2 cellular contexts compared by ENCODE assay signal in the genomic region with DNA sequence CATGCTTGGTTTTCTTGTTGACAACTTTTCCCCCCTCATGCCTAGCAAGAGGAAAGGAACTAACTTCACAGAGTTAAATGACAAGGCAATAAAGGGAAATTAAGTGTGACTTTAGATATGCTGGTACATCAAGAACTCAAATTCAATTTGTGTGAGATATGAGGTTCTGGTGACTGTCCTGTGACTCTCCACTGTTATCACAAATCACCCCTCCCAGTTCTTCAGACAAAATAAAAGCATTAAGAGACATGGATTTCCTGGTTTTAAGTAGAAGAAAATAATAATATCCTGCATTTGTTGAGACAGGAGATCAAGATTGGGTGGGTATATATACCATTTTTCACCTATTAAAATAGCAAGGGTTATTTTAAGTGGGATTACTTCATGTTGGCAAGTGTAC.
TF ChIP-seq lines count a peak whose summit lies in the region.

No MANE protein-coding gene starts in this region.

TF ChIP-seq in SK-N-SH, 30 proteins besides CTCF, POLR2A, EP300 and RAD21 (continued from another document):
- TF ChIP-seq, protein P1, sequence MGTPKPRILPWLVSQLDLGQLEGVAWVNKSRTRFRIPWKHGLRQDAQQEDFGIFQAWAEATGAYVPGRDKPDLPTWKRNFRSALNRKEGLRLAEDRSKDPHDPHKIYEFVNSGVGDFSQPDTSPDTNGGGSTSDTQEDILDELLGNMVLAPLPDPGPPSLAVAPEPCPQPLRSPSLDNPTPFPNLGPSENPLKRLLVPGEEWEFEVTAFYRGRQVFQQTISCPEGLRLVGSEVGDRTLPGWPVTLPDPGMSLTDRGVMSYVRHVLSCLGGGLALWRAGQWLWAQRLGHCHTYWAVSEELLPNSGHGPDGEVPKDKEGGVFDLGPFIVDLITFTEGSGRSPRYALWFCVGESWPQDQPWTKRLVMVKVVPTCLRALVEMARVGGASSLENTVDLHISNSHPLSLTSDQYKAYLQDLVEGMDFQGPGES (IDR thresholded peaks at IDR 0.05; ENCODE audit: low read depth, low read length) = no peak
- TF ChIP-seq JUND (IDR thresholded peaks at IDR 0.05) (no peak), TCF12 (IDR thresholded peaks at IDR 0.05) (no peak), SIN3A (IDR thresholded peaks at IDR 0.05; ENCODE audit: borderline replicate concordance, low read depth, low read length) (no peak)

TF ChIP-seq in SK-N-SH treated with all-trans-retinoic acid at 6 μM for 48 hours, 23 proteins besides CTCF, POLR2A, EP300 and RAD21 (continued from another document):
- TF ChIP-seq CSDC2 (CRISPR knock-in tag; IDR thresholded peaks at IDR 0.05) = no peak
